1 cellular context compared by ENCODE assay signal in the genomic region with DNA sequence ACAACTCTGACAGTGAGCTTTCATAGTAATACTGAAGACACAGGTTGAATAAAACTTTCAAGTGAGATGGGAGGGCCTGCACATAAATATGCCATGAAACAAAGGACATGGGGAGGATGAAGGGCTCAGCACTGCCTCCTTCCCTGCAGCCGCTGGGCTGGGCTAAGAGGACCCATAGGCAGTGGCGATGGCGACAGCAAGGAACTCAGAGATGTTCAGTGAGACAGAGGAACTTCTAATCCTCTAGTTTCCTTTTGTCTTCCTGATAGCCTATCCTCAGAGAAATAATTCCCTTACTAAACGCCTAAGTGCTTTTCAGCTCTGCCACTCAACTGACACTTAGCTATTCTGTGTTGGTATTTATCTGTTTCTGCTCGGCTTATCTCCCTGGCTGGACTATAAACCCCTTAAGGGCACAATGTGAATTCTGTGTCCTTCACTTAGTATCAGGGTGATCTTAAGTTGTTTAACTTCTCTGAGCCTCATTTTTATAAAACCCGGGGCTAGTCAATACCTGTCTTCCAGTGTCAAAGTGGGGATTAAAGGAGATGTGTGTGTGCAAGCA.
TF ChIP-seq lines count a peak whose summit lies in the region.

No MANE protein-coding gene starts in this region.

TF ChIP-seq in GM23338, 12 proteins besides CTCF, POLR2A, EP300 and RAD21:
- TF ChIP-seq, protein P1, sequence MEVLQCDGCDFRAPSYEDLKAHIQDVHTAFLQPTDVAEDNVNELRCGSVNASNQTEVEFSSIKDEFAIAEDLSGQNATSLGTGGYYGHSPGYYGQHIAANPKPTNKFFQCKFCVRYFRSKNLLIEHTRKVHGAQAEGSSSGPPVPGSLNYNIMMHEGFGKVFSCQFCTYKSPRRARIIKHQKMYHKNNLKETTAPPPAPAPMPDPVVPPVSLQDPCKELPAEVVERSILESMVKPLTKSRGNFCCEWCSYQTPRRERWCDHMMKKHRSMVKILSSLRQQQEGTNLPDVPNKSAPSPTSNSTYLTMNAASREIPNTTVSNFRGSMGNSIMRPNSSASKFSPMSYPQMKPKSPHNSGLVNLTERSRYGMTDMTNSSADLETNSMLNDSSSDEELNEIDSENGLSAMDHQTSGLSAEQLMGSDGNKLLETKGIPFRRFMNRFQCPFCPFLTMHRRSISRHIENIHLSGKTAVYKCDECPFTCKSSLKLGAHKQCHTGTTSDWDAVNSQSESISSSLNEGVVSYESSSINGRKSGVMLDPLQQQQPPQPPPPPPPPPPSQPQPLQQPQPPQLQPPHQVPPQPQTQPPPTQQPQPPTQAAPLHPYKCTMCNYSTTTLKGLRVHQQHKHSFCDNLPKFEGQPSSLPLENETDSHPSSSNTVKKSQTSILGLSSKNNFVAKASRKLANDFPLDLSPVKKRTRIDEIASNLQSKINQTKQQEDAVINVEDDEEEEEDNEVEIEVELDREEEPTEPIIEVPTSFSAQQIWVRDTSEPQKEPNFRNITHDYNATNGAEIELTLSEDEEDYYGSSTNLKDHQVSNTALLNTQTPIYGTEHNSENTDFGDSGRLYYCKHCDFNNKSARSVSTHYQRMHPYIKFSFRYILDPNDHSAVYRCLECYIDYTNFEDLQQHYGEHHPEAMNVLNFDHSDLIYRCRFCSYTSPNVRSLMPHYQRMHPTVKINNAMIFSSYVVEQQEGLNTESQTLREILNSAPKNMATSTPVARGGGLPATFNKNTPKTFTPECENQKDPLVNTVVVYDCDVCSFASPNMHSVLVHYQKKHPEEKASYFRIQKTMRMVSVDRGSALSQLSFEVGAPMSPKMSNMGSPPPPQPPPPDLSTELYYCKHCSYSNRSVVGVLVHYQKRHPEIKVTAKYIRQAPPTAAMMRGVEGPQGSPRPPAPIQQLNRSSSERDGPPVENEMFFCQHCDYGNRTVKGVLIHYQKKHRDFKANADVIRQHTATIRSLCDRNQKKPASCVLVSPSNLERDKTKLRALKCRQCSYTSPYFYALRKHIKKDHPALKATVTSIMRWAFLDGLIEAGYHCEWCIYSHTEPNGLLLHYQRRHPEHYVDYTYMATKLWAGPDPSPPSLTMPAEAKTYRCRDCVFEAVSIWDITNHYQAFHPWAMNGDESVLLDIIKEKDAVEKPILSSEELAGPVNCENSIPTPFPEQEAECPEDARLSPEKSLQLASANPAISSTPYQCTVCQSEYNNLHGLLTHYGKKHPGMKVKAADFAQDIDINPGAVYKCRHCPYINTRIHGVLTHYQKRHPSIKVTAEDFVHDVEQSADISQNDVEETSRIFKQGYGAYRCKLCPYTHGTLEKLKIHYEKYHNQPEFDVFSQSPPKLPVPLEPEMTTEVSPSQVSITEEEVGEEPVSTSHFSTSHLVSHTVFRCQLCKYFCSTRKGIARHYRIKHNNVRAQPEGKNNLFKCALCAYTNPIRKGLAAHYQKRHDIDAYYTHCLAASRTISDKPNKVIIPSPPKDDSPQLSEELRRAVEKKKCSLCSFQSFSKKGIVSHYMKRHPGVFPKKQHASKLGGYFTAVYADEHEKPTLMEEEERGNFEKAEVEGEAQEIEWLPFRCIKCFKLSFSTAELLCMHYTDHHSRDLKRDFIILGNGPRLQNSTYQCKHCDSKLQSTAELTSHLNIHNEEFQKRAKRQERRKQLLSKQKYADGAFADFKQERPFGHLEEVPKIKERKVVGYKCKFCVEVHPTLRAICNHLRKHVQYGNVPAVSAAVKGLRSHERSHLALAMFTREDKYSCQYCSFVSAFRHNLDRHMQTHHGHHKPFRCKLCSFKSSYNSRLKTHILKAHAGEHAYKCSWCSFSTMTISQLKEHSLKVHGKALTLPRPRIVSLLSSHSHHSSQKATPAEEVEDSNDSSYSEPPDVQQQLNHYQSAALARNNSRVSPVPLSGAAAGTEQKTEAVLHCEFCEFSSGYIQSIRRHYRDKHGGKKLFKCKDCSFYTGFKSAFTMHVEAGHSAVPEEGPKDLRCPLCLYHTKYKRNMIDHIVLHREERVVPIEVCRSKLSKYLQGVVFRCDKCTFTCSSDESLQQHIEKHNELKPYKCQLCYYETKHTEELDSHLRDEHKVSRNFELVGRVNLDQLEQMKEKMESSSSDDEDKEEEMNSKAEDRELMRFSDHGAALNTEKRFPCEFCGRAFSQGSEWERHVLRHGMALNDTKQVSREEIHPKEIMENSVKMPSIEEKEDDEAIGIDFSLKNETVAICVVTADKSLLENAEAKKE (CRISPR knock-in tag; IDR thresholded peaks at IDR 0.05) = no peak
- TF ChIP-seq NANOG (IDR thresholded peaks at IDR 0.05; ENCODE audit: borderline replicate concordance) = no peak
- no peak for TF ChIP-seq ZNF114 (CRISPR knock-in tag; IDR thresholded peaks at IDR 0.05)
- no peak for TF ChIP-seq STAT1 (IDR thresholded peaks at IDR 0.05; ENCODE audit: unreplicated experiment)
- no peak for TF ChIP-seq EZH2 (IDR thresholded peaks at IDR 0.05; ENCODE audit: low read depth, unreplicated experiment)
- TF ChIP-seq, protein P2, sequence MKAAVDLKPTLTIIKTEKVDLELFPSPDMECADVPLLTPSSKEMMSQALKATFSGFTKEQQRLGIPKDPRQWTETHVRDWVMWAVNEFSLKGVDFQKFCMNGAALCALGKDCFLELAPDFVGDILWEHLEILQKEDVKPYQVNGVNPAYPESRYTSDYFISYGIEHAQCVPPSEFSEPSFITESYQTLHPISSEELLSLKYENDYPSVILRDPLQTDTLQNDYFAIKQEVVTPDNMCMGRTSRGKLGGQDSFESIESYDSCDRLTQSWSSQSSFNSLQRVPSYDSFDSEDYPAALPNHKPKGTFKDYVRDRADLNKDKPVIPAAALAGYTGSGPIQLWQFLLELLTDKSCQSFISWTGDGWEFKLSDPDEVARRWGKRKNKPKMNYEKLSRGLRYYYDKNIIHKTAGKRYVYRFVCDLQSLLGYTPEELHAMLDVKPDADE (IDR thresholded peaks at IDR 0.05) = no peak
- no peak for TF ChIP-seq JUNB (IDR thresholded peaks at IDR 0.05; ENCODE audit: unreplicated experiment)
- TF ChIP-seq, protein P3, sequence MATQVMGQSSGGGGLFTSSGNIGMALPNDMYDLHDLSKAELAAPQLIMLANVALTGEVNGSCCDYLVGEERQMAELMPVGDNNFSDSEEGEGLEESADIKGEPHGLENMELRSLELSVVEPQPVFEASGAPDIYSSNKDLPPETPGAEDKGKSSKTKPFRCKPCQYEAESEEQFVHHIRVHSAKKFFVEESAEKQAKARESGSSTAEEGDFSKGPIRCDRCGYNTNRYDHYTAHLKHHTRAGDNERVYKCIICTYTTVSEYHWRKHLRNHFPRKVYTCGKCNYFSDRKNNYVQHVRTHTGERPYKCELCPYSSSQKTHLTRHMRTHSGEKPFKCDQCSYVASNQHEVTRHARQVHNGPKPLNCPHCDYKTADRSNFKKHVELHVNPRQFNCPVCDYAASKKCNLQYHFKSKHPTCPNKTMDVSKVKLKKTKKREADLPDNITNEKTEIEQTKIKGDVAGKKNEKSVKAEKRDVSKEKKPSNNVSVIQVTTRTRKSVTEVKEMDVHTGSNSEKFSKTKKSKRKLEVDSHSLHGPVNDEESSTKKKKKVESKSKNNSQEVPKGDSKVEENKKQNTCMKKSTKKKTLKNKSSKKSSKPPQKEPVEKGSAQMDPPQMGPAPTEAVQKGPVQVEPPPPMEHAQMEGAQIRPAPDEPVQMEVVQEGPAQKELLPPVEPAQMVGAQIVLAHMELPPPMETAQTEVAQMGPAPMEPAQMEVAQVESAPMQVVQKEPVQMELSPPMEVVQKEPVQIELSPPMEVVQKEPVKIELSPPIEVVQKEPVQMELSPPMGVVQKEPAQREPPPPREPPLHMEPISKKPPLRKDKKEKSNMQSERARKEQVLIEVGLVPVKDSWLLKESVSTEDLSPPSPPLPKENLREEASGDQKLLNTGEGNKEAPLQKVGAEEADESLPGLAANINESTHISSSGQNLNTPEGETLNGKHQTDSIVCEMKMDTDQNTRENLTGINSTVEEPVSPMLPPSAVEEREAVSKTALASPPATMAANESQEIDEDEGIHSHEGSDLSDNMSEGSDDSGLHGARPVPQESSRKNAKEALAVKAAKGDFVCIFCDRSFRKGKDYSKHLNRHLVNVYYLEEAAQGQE (IDR thresholded peaks at IDR 0.05; ENCODE audit: unreplicated experiment) = no peak
- TF ChIP-seq POLR2AphosphoS5 (IDR thresholded peaks at IDR 0.05; ENCODE audit: low read depth) = no peak
- no peak for TF ChIP-seq ZNF331 (CRISPR knock-in tag; IDR thresholded peaks at IDR 0.05; ENCODE audit: low read depth)
